25 cellular contexts compared by ENCODE assay signal in the genomic region with DNA sequence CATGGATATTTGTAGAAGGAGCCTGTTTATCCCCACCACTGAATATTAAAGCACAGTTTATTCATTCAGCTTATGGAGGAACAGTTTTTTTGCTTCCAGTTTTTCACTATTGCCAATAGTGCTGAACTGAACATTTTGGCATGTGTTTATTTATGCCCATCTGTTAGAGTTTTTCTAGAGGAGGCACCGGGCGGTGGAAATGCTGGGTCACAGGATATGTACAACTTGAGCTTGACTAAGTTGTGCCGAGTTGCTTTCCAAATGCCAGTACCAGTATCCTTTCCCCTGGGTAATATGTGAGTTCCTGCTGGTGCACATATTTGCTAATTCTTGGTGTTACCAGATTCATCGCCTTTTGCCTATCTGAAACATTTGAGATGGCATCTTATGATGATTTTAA.
"Had no signal": no experiment of that assay in that cellular context is flagged by ENCODE, and none has a peak within 500 bp of the region (broad histone marks: within the 10 kb centered on the region; RNA-seq: fewer than 3 reads in every experiment).

No MANE protein-coding gene starts in this region.

- H3K36me3 Mint-ChIP-seq: activated CD8-positive, alpha-beta memory T cell treated with anti-CD3 and anti-CD28 coated beads, Interleukin-2, amount 10 ng/mL, durations not matched to agents 7 days and 5 days; activated naive CD8-positive, alpha-beta T cell; WTC11 had no signal

- ATAC-seq: activated CD8-positive, alpha-beta memory T cell treated with anti-CD3 and anti-CD28 coated beads, Interleukin-2, amount 10 ng/mL, durations not matched to agents 7 days and 5 days; activated T-cell treated with anti-CD3 and anti-CD28 coated beads, Interleukin-2, amount 50 U/mL, for 4 hours; activated T-helper 17 cell treated with anti-CD3 and anti-CD28 coated beads, Interleukin-2, amount 50 U/mL, for 72 hours; T-helper 17 cell; WTC11 had no signal

- DNase-seq: activated CD4-positive, alpha-beta T cell treated with anti-CD3 and anti-CD28 coated beads for 48 hours; activated CD4-positive, alpha-beta T cell treated with anti-CD3 and anti-CD28 coated beads, Interleukin-2, amount 50 U/mL, for 4 hours; activated CD4-positive, CD25-positive, alpha-beta regulatory T cell treated with anti-CD3 and anti-CD28 coated beads, Interleukin-2, amount 50 U/mL, for 72 hours; activated CD8-positive, alpha-beta memory T cell treated with anti-CD3 and anti-CD28 coated beads, Interleukin-2, amount 10 ng/mL, durations not matched to agents 7 days and 5 days; activated gamma-delta T cell; activated naive CD4-positive, alpha-beta T cell treated with anti-CD3 and anti-CD28 coated beads for 36 hours; activated T-cell treated with anti-CD3 and anti-CD28 coated beads, Interleukin-2, amount 50 U/mL, for 4 hours; adrenal gland; anterior cingulate cortex; Kasumi-1; KBM-7; NCI-H1092; NCI-H1417; NCI-H2029 treated with DMSO at 0.1 percent for 48 hours; NCI-H345; NCI-H510A; NCI-H526 treated with DMSO at 0.1 percent for 48 hours; NK-92 treated with Interleukin-12 subunit alpha and Interleukin-12 subunit beta, amount 100 ng/mL, for 24 hours; Peyer's patch; SHP77; T-helper 17 cell; T-helper 9 cell had no signal

- H3K27ac Mint-ChIP-seq: activated CD8-positive, alpha-beta memory T cell treated with anti-CD3 and anti-CD28 coated beads, Interleukin-2, amount 10 ng/mL, durations not matched to agents 7 days and 5 days; activated naive CD4-positive, alpha-beta T cell treated with anti-CD3 and anti-CD28 coated beads for 36 hours; activated naive CD8-positive, alpha-beta T cell; activated T-helper 17 cell treated with anti-CD3 and anti-CD28 coated beads, Interleukin-2, amount 50 U/mL, for 72 hours; T-helper 17 cell; WTC11 had no signal

- H3K4me1 Mint-ChIP-seq: activated CD8-positive, alpha-beta memory T cell treated with anti-CD3 and anti-CD28 coated beads, Interleukin-2, amount 10 ng/mL, durations not matched to agents 7 days and 5 days; activated T-helper 17 cell treated with anti-CD3 and anti-CD28 coated beads, Interleukin-2, amount 50 U/mL, for 72 hours had no signal

- H3K36me3 ChIP-seq: adrenal gland, Peyer's patch had no signal

- H3K4me3 Mint-ChIP-seq: activated CD8-positive, alpha-beta memory T cell treated with anti-CD3 and anti-CD28 coated beads, Interleukin-2, amount 10 ng/mL, durations not matched to agents 7 days and 5 days; activated naive CD4-positive, alpha-beta T cell treated with anti-CD3 and anti-CD28 coated beads for 36 hours; activated naive CD8-positive, alpha-beta T cell; activated T-cell treated with anti-CD3 and anti-CD28 coated beads, Interleukin-2, amount 50 U/mL, for 4 hours; activated T-helper 17 cell treated with anti-CD3 and anti-CD28 coated beads, Interleukin-2, amount 50 U/mL, for 72 hours; T-helper 17 cell; WTC11 had no signal

- H3K27ac ChIP-seq: adrenal gland, Peyer's patch had no signal

- H3K9me3 ChIP-seq: adrenal gland, Peyer's patch had no signal

- H3K4me3 ChIP-seq: adrenal gland, Peyer's patch had no signal

- H3K4me1 ChIP-seq: adrenal gland, Peyer's patch had no signal

- H3K27me3 ChIP-seq: adrenal gland, Peyer's patch had no signal

- H3K9me3 Mint-ChIP-seq: activated naive CD4-positive, alpha-beta T cell treated with anti-CD3 and anti-CD28 coated beads for 36 hours; activated T-cell treated with anti-CD3 and anti-CD28 coated beads, Interleukin-2, amount 50 U/mL, for 4 hours; activated T-helper 17 cell treated with anti-CD3 and anti-CD28 coated beads, Interleukin-2, amount 50 U/mL, for 72 hours had no signal

- H3K27me3 Mint-ChIP-seq: activated CD8-positive, alpha-beta memory T cell treated with anti-CD3 and anti-CD28 coated beads, Interleukin-2, amount 10 ng/mL, durations not matched to agents 7 days and 5 days; activated naive CD8-positive, alpha-beta T cell; activated T-helper 17 cell treated with anti-CD3 and anti-CD28 coated beads, Interleukin-2, amount 50 U/mL, for 72 hours; T-helper 17 cell had no signal
